In the genomic region with DNA sequence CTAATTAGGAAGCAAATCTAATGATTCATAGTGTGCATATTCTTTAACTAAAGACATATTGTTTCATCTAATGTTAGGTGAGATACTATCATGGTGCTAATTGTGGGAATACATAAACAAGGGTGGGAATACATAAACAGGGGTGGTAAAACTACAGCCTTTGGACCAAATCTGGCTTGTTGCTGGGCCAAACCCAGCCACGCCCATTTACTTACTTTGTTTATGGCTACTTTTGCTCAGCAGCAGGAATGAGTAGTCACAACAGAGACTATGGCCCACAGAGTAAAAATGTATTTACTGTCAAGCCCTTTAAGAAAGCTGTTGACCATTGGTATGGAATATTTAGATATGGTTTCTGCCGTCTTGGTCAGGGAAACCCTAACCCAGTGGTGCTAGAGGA, we compare ENCODE assay signal across 6 cellular contexts.
"Had no signal": no experiment of that assay in that cellular context is flagged by ENCODE, and none has a peak within 500 bp of the region (broad histone marks: within the 10 kb centered on the region; RNA-seq: fewer than 3 reads in every experiment).

No MANE protein-coding gene starts in this region.

- ATAC-seq: GM23338, K562 had no signal

- DNase-seq: H9, HCEC 1CT, HFFc6, IMR-90 had no signal

- H3K4me3 ChIP-seq: GM23338, K562 had no signal
